ENCODE assay signal across 30 cellular contexts in the genomic region with DNA sequence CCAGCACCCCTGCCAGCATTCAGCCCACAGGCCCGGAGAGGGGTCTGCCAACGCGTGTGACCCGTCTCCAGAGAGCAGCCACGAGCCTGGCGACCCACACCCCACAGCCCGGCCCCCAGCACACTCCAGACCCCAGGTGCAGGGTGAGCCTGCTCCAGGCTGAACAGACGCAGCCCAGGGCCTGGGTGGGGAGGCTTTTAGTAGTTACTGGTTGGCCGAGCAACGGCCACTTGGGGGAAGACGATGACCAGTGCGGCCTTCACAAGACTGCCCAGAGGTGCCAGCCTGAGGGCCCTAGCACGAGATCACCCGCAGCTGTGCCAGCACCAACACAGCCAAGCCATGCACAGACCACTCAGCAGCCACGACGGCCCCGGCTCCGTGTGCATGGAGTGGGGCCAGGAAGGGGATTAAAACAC. TPM values are rescaled to one million over a fixed set of nuclear protein-coding genes. Genes with fewer than 3 reads are reported as not detected.
A peak's percentile ranks its signal among the peaks of the same experiment; 100 is the strongest.
DNase-seq lines count a peak whose midpoint lies in the region; ATAC-seq, FAIRE-seq and TF ChIP-seq lines count a peak whose summit lies in the region.
"Had no signal": no experiment of that assay in that cellular context is flagged by ENCODE, and none has a peak within 500 bp of the region (broad histone marks: within the 10 kb centered on the region; RNA-seq: fewer than 3 reads in every experiment).

No MANE protein-coding gene starts in this region.

- H3K27me3 ChIP-seq in cardiac muscle cell (no peaks in the 10 kb centered on the region), skeletal muscle tissue (ENCODE audit: control insufficient read depth in 3 of 3, insufficient read depth in 3 of 3, low read length in 3 of 3) (no peaks in the 10 kb centered on the region), trophoblast cell (ENCODE audit: insufficient read depth, low read length) (no peaks in the 10 kb centered on the region), small intestine (ENCODE audit: control insufficient read depth in 2 of 2, insufficient read depth in 2 of 2, low read length in 2 of 2) (no peaks in the 10 kb centered on the region)

- peak; percentile 20 for ATAC-seq in Right ventricle myocardium inferior
- ATAC-seq: naive thymus-derived CD8-positive, alpha-beta T cell had no signal

- no peak overlapping the region for H2AK5ac ChIP-seq in trophoblast cell (ENCODE audit: low read length)

- intact Hi-C loops in Right ventricle myocardium inferior (cut with DNase I) = no loop called here
- intact Hi-C loops in cardiac septum (cut with DNase I) = loop anchor here (5.0 kb wide), 1 partner anchor 252 kb away; no protein-coding TSS in a partner anchor

- H3K23ac ChIP-seq in trophoblast cell (ENCODE audit: low read length) = no peak overlapping the region

- H3K4ac ChIP-seq in trophoblast cell (ENCODE audit: low read depth, low read length) = no peak overlapping the region

- H3K18ac ChIP-seq in trophoblast cell (ENCODE audit: low read length) = no peak overlapping the region

- H4K12ac ChIP-seq in trophoblast cell (ENCODE audit: low read depth, low read length) = no peak overlapping the region

- H3K4me1 ChIP-seq in cardiac muscle cell (ENCODE audit: low read depth) = peaks cover 7% of the 10 kb centered on the region
- H3K4me1 ChIP-seq in skeletal muscle tissue (ENCODE audit: control insufficient read depth in 3 of 3, insufficient read depth in 3 of 3, low read length in 3 of 3) = peaks cover 21 to 31% (median 27%) of the 10 kb centered on the region in 3 donors
- H3K4me1 ChIP-seq in trophoblast cell (ENCODE audit: control insufficient read depth in 1 of 2, insufficient read depth in 2 of 2, low read length in 2 of 2) = peaks cover 3% of the 10 kb centered on the region in 2 experiments
- no peaks in the 10 kb centered on the region for H3K4me1 ChIP-seq in small intestine (ENCODE audit: control insufficient read depth in 2 of 2, insufficient read depth in 1 of 2, low read depth in 1 of 2, low read length in 1 of 2)
- H3K4me1 ChIP-seq: parathyroid adenoma had no signal

- peaks cover 4% of the 10 kb centered on the region for H3K79me2 ChIP-seq in trophoblast cell (ENCODE audit: control insufficient read depth, insufficient read depth, low read length, poor library complexity)

- DNase-seq in Right ventricle myocardium inferior (ENCODE audit: missing footprints) (no peak), cardiac septum (ENCODE audit: low spot score) (no peak), cardiac muscle cell (ENCODE audit: low read depth in 1 of 2, low spot score in 1 of 2) (no peak), myocyte (ENCODE audit: low read depth) (peak; percentile 83), cerebellar cortex (ENCODE audit: low spot score) (no peak), trophoblast cell (no peak), small intestine (no peak)
- DNase-seq: 8988T; activated T-cell treated with anti-CD3 and anti-CD28 coated beads, Interleukin-2, amount 50 U/mL, for 24 hours; AML-193; dermis blood vessel endothelial cell; kidney glomerular epithelial cell; mesendoderm; NCI-H1694; NCI-H2171; NCI-H524 treated with DMSO at 0.1 percent for 48 hours; NK-92 treated with Interleukin-12 subunit alpha and Interleukin-12 subunit beta, amount 100 ng/mL, for 24 hours; PC-9; SIG-M5; stimulated activated CD4-positive, alpha-beta T cell treated with anti-CD3 and anti-CD28 coated beads, Interleukin-2, amount 100 ng/mL, for 24 hours; T-helper 1 cell had no signal

- H3K9ac ChIP-seq in skeletal muscle tissue (ENCODE audit: low read depth in 1 of 3, low read length in 3 of 3) = peak overlapping the region in 2 of 3 donors; percentile 6 to 64
- no peak overlapping the region for H3K9ac ChIP-seq in trophoblast cell (ENCODE audit: low read length)
- H3K9ac ChIP-seq: KMS-11, parathyroid adenoma had no signal

- no CpG with 5 or more reads among the region's 18 CpGs for WGBS in trophoblast cell (ENCODE audit: extremely low coverage, insufficient coverage, insufficient read length)
- 86 to 95% (median 92%) methylated on average over 18 of the region's 18 CpGs for WGBS in small intestine, 3 donors

- H2BK12ac ChIP-seq in trophoblast cell (ENCODE audit: low read length) = no peak overlapping the region

- no peak overlapping the region for H4K91ac ChIP-seq in trophoblast cell (ENCODE audit: low read depth, low read length)

- H3K9me3 ChIP-seq in cardiac muscle cell (ENCODE audit: low read depth) = no peaks in the 10 kb centered on the region
- H3K9me3 ChIP-seq in skeletal muscle tissue (ENCODE audit: control insufficient read depth in 3 of 3, low read length in 3 of 3) = no peaks in the 10 kb centered on the region
- peaks cover 3% of the 10 kb centered on the region for H3K9me3 ChIP-seq in trophoblast cell (ENCODE audit: insufficient read depth, low read depth, low read length)
- no peaks in the 10 kb centered on the region for H3K9me3 ChIP-seq in small intestine (ENCODE audit: control insufficient read depth, low read depth)

- H3K36me3 ChIP-seq in cardiac muscle cell (peaks cover 12% of the 10 kb centered on the region), skeletal muscle tissue (ENCODE audit: control insufficient read depth in 3 of 3, insufficient read depth in 3 of 3, low read length in 3 of 3) (peaks cover 28 to 35% (median 34%) of the 10 kb centered on the region in 3 donors), trophoblast cell (ENCODE audit: control insufficient read depth in 1 of 2, insufficient read depth in 2 of 2, low read length in 2 of 2) (peaks cover 71 to 73% of the 10 kb centered on the region in 2 experiments), small intestine (ENCODE audit: control insufficient read depth in 2 of 2, insufficient read depth in 2 of 2, low read length in 2 of 2) (peaks cover 13 to 15% of the 10 kb centered on the region in 2 donors)

- H3K14ac ChIP-seq in trophoblast cell (ENCODE audit: low read length) = no peak overlapping the region

- H4K8ac ChIP-seq in trophoblast cell (ENCODE audit: low read depth, low read length) = no peak overlapping the region

- no peaks in the 10 kb centered on the region for H3K79me1 ChIP-seq in trophoblast cell (ENCODE audit: low read length)

- H3K4me2 ChIP-seq in trophoblast cell (ENCODE audit: low read length) = no peak overlapping the region
- H3K4me2 ChIP-seq: KMS-11, PC-9, smooth muscle cell had no signal

- TF ChIP-seq CTCF in cardiac muscle cell (IDR thresholded peaks at IDR 0.05; ENCODE audit: low read depth, low read length) = no peak

- H2BK5ac ChIP-seq in trophoblast cell (ENCODE audit: low read depth, low read length, poor library complexity) = no peak overlapping the region

- H3K4me3 ChIP-seq in cardiac muscle cell (no peak overlapping the region), skeletal muscle tissue (ENCODE audit: low read length in 3 of 3) (no peak overlapping the region), trophoblast cell (ENCODE audit: low read depth, low read length) (no peak overlapping the region), small intestine (ENCODE audit: low read depth in 1 of 2, low read length in 2 of 2) (no peak overlapping the region)
- H3K4me3 ChIP-seq: PC-9, smooth muscle cell had no signal

- H2AFZ ChIP-seq in trophoblast cell (ENCODE audit: insufficient read depth, low read length, poor library complexity) = no peak overlapping the region
- H2AFZ ChIP-seq: parathyroid adenoma, PC-9 had no signal

- peak overlapping the region; percentile 73 for H3K27ac ChIP-seq in cardiac muscle cell
- H3K27ac ChIP-seq in skeletal muscle tissue (ENCODE audit: low read depth, low read length) = no peak overlapping the region
- no peak overlapping the region for H3K27ac ChIP-seq in trophoblast cell (ENCODE audit: low read depth, low read length)
- no peak overlapping the region for H3K27ac ChIP-seq in small intestine (ENCODE audit: low read depth in 1 of 2, low read length in 1 of 2)
- H3K27ac ChIP-seq: KMS-11, parathyroid adenoma, PC-9 had no signal

- no peak for FAIRE-seq in small intestine (lab: Jason Lieb, UNC)
- FAIRE-seq: bronchial epithelial cell, endothelial cell of umbilical vein, G401.6, HTR-8/SVneo had no signal

- H2BK120ac ChIP-seq in trophoblast cell (ENCODE audit: insufficient read depth, low read length, poor library complexity) = no peak overlapping the region

RNA-seq across cellular contexts. Expression of a gene that starts 47.8 kb away (rescaled TPM):
- total RNA-seq in Right ventricle myocardium inferior (17.5 TPM), cardiac septum (18.0 TPM), cardiac muscle cell (40.9 and 42.9 TPM in 2 replicates), myocyte (20.1 and 21.4 TPM in 2 replicates), skeletal muscle tissue (27.1 TPM)
- polyA plus RNA-seq in cardiac muscle cell (25.8 and 27.1 TPM in 2 replicates), small intestine (10 to 100 TPM; 18.5 to 28.4 (median 19.5) TPM)
- 15.5 TPM for polyA plus RNA-seq in myocyte (2012)
- polyA plus RNA-seq in trophoblast cell (2013) = 18.7 and 19.7 TPM in 2 replicates
